ENCODE assay signal across 17 cellular contexts in genomic region chr20:10078403-10078802, GRCh38. TPM values are rescaled to one million over a fixed set of nuclear protein-coding genes. Genes with fewer than 3 reads are reported as not detected.
DNase-seq lines count a peak whose midpoint lies in the region; ATAC-seq, FAIRE-seq and TF ChIP-seq lines count a peak whose summit lies in the region.
"Had no signal": no experiment of that assay in that cellular context is flagged by ENCODE, and none has a peak within 500 bp of the region (broad histone marks: within the 10 kb centered on the region; RNA-seq: fewer than 3 reads in every experiment).

No MANE protein-coding gene starts in this region.

- TF ChIP-seq CTCF in A549 (IDR thresholded peaks at IDR 0.05) = no peak

- H4K91ac ChIP-seq in trophoblast cell (ENCODE audit: low read depth, low read length) = no peak overlapping the region

- no peak overlapping the region for H2AFZ ChIP-seq in trophoblast cell (ENCODE audit: insufficient read depth, low read length, poor library complexity)
- H2AFZ ChIP-seq: PC-9 had no signal

- no peak for FAIRE-seq in A549 (lab: Jason Lieb, UNC)
- FAIRE-seq: GM12892, H1 had no signal

- DNase-seq in A549 (ENCODE audit: low read depth in 1 of 2, low spot score in 1 of 2) = no peak
- peak; percentile 33 for DNase-seq in NCI-H226
- DNase-seq in cerebellar cortex (ENCODE audit: low spot score) = peak; percentile 27
- DNase-seq in trophoblast cell = peak; percentile 8 to 10
- no peak for DNase-seq in SW 1271 (lab: John Stamatoyannopoulos, UW)
- DNase-seq in activated CD8-positive, alpha-beta memory T cell treated with anti-CD3 and anti-CD28 coated beads, Interleukin-2, amount 50 U/mL, for 48 hours = no peak
- no peak for DNase-seq in GF-D8 (lab: John Stamatoyannopoulos, UW)
- DNase-seq: DMS 273 treated with DMSO at 0.1 percent for 48 hours, MG63, NCI-H1092 treated with DMSO at 0.1 percent for 48 hours, NCI-H187, PC-9 had no signal

- WGBS in A549 (ENCODE audit: missing lambda C conversion rate) = 93% methylated on average over 3 of the region's 3 CpGs
- no CpG with 5 or more reads among the region's 3 CpGs for WGBS in trophoblast cell (ENCODE audit: extremely low coverage, insufficient coverage, insufficient read length)

- H3K18ac ChIP-seq in trophoblast cell (ENCODE audit: low read length) = no peak overlapping the region

- H3K4me1 ChIP-seq in A549 (peaks cover 59% of the 10 kb centered on the region), trophoblast cell (ENCODE audit: control insufficient read depth in 1 of 2, insufficient read depth in 2 of 2, low read length in 2 of 2) (no peaks in the 10 kb centered on the region)

- no peak overlapping the region for H4K12ac ChIP-seq in trophoblast cell (ENCODE audit: low read depth, low read length)

- no peaks in the 10 kb centered on the region for H3K79me2 ChIP-seq in trophoblast cell (ENCODE audit: control insufficient read depth, insufficient read depth, low read length, poor library complexity)

- peaks cover 2% of the 10 kb centered on the region for H3K79me1 ChIP-seq in trophoblast cell (ENCODE audit: low read length)

- H3K9me3 ChIP-seq in A549 (no peaks in the 10 kb centered on the region), trophoblast cell (ENCODE audit: insufficient read depth, low read depth, low read length) (no peaks in the 10 kb centered on the region)
- H3K9me3 ChIP-seq: MG63 had no signal

- no peak overlapping the region for H4K8ac ChIP-seq in trophoblast cell (ENCODE audit: low read depth, low read length)

- no peaks in the 10 kb centered on the region for H3K36me3 ChIP-seq in trophoblast cell (ENCODE audit: control insufficient read depth in 1 of 2, insufficient read depth in 2 of 2, low read length in 2 of 2)
- H3K36me3 ChIP-seq: MG63 had no signal

- ATAC-seq in A549 = no peak
- no peak for ATAC-seq in GM18868 (IDR thresholded peaks at IDR 0.05; ENCODE audit: unreplicated experiment)

- H2AK5ac ChIP-seq in trophoblast cell (ENCODE audit: low read length) = no peak overlapping the region

- H3K9ac ChIP-seq in trophoblast cell (ENCODE audit: low read length) = no peak overlapping the region
- H3K9ac ChIP-seq: KMS-11 had no signal

- POLR2A ChIA-PET in A549 (lab: Yijun Ruan, JAX) = no interaction called here

- no peak overlapping the region for H2BK5ac ChIP-seq in trophoblast cell (ENCODE audit: low read depth, low read length, poor library complexity)

- no peak overlapping the region for H2BK120ac ChIP-seq in trophoblast cell (ENCODE audit: insufficient read depth, low read length, poor library complexity)

- TF ChIP-seq RAD21 in A549 (conservative IDR thresholded peaks at IDR 0.05 in 1 of 2, IDR thresholded peaks at IDR 0.05 in 1 of 2) = no peak

- H3K4ac ChIP-seq in trophoblast cell (ENCODE audit: low read depth, low read length) = no peak overlapping the region

- no peaks in the 10 kb centered on the region for H3K27me3 ChIP-seq in trophoblast cell (ENCODE audit: insufficient read depth, low read length)
- H3K27me3 ChIP-seq: MG63 had no signal

- H3K23ac ChIP-seq in trophoblast cell (ENCODE audit: low read length) = no peak overlapping the region

- no peak overlapping the region for H3K14ac ChIP-seq in trophoblast cell (ENCODE audit: low read length)

- H3K4me3 ChIP-seq in A549 (no peak overlapping the region), trophoblast cell (ENCODE audit: low read depth, low read length) (no peak overlapping the region)
- H3K4me3 ChIP-seq: MG63, PC-9 had no signal

- H3K4me2 ChIP-seq in A549 (no peak overlapping the region), trophoblast cell (ENCODE audit: low read length) (no peak overlapping the region)
- H3K4me2 ChIP-seq: KMS-11, PC-9 had no signal

- H2BK12ac ChIP-seq in trophoblast cell (ENCODE audit: low read length) = no peak overlapping the region

- TF ChIP-seq POLR2A in A549 (IDR thresholded peaks at IDR 0.05; ENCODE audit: low read length) = no peak

- CTCF ChIA-PET in A549 (lab: Yijun Ruan, JAX) = interaction anchor here (0.7 to 4.8 kb wide), 8 partner anchors 9 to 349 kb away, joined by 3 to 115 read pairs (median 4); partner anchors contain the start of gene ANKEF1

- peak overlapping the region; percentile 17 to 82 for H3K27ac ChIP-seq in A549
- no peak overlapping the region for H3K27ac ChIP-seq in trophoblast cell (ENCODE audit: low read depth, low read length)
- H3K27ac ChIP-seq: C4-2B, KMS-11, PC-9 had no signal

- no peak for TF ChIP-seq EP300 in A549 (IDR thresholded peaks at IDR 0.05)

TF ChIP-seq in A549, 52 proteins besides CTCF, POLR2A, EP300 and RAD21:
- TF ChIP-seq HOXA7 (CRISPR knock-in tag; IDR thresholded peaks at IDR 0.05) (no peak), E2F6 (IDR thresholded peaks at IDR 0.05; ENCODE audit: borderline replicate concordance, low read depth) (no peak), HES2 (IDR thresholded peaks at IDR 0.05) (no peak), HOXB13 (CRISPR knock-in tag; IDR thresholded peaks at IDR 0.05; ENCODE audit: low read depth) (no peak), CBX8 (IDR thresholded peaks at IDR 0.05) (no peak), EHF (CRISPR knock-in tag; IDR thresholded peaks at IDR 0.05) (no peak)

RNA-seq across cellular contexts. Expression of gene ANKEF1, which starts 43.6 kb away (rescaled TPM):
- polyA plus RNA-seq in A549 (2011; rRNA removed) (19.7 and 21.2 TPM in 2 replicates), A549 (2017; fragmentation: RNase III; extraction: RNeasy Plus Mini Kit Qiagen cat#74134 plus additional on column Dnase treatment) (11.5 to 11.8 TPM (median 11.7 TPM) in 3 replicates)
- 4.0 and 4.5 TPM in 2 replicates for polyA plus RNA-seq in A549 (2012; cell fraction: cytosol; rRNA removed)
- polyA plus RNA-seq in A549 (2012; cell fraction: nucleus; rRNA removed) = 1.6 and 2.4 TPM in 2 replicates
- polyA minus RNA-seq in A549 (2011; rRNA and poly(A)+ RNA removed) = 13.1 and 13.5 TPM in 2 replicates
- 2.6 and 2.7 TPM in 2 replicates for polyA plus RNA-seq in trophoblast cell (2013)

Comparison
In these comparisons a context has a peak if more than half of its experiments do, and no peak if none do; other contexts are left out.
1. DNase-seq: peak in NCI-H226 (single experiment), cerebellar cortex (single experiment) and trophoblast cell (2 of 2); none in A549 (0 of 2), SW 1271 (0 of 2), activated CD8-positive, alpha-beta memory T cell treated with anti-CD3 and anti-CD28 coated beads, Interleukin-2, amount 50 U/mL, for 48 hours (single experiment) and GF-D8 (single experiment).